In genomic region chr15:58916962-58917361, GRCh38 we compare ENCODE assay signal across 15 cellular contexts. TPM values are rescaled to one million over a fixed set of nuclear protein-coding genes. Genes with fewer than 3 reads are reported as not detected.
DNase-seq lines count a peak whose midpoint lies in the region; ATAC-seq and TF ChIP-seq lines count a peak whose summit lies in the region.
"Had no signal": no experiment of that assay in that cellular context is flagged by ENCODE, and none has a peak within 500 bp of the region (broad histone marks: within the 10 kb centered on the region; RNA-seq: fewer than 3 reads in every experiment).

No MANE protein-coding gene starts in this region.

- POLR2A ChIA-PET in WTC11 (lab: Charles Lee): interaction anchor here (0.6 kb wide), 1 partner anchor 19 kb away, joined by 4 read pairs; no protein-coding TSS in a partner anchor

- H3K27ac Mint-ChIP-seq in CD4-positive, CD25-positive, alpha-beta regulatory T cell: peak overlapping the region in 2 of 3 donors; percentile 6 to 90
- H3K27ac Mint-ChIP-seq in WTC11 (peak overlapping the region; percentile 54; the same call in 1 of the 2 replicates), mesothelial cell of epicardium (peak overlapping the region; percentile 1), progenitor cell of endocrine pancreas (no peak overlapping the region)
- peak overlapping the region; percentile 33 for H3K27ac Mint-ChIP-seq in stimulated activated effector memory CD8-positive, alpha-beta T cell treated with anti-CD3 and anti-CD28 coated beads, Interleukin-12 subunit alpha, Interleukin-12 subunit beta, amount 100 ng/mL, for 72 hours
- H3K27ac Mint-ChIP-seq: CD8-positive, alpha-beta T cell had no signal

- H3K36me3 Mint-ChIP-seq in CD4-positive, CD25-positive, alpha-beta regulatory T cell: peaks cover 13% of the 10 kb centered on the region
- H3K36me3 Mint-ChIP-seq in WTC11: peaks cover 51% of the 10 kb centered on the region
- H3K36me3 Mint-ChIP-seq in mesothelial cell of epicardium: peaks cover 29% of the 10 kb centered on the region
- H3K36me3 Mint-ChIP-seq in stimulated activated effector memory CD8-positive, alpha-beta T cell treated with anti-CD3 and anti-CD28 coated beads, Interleukin-12 subunit alpha, Interleukin-12 subunit beta, amount 100 ng/mL, for 72 hours: peaks cover 95% of the 10 kb centered on the region
- H3K36me3 Mint-ChIP-seq in progenitor cell of endocrine pancreas (ENCODE audit: insufficient read depth): peaks cover 28% of the 10 kb centered on the region

- H3K9me3 Mint-ChIP-seq in CD4-positive, CD25-positive, alpha-beta regulatory T cell: no peaks in the 10 kb centered on the region
- H3K9me3 Mint-ChIP-seq in WTC11 (no peaks in the 10 kb centered on the region), mesothelial cell of epicardium (no peaks in the 10 kb centered on the region), progenitor cell of endocrine pancreas (ENCODE audit: low read depth) (no peaks in the 10 kb centered on the region)
- H3K9me3 Mint-ChIP-seq in stimulated activated effector memory CD8-positive, alpha-beta T cell treated with anti-CD3 and anti-CD28 coated beads, Interleukin-12 subunit alpha, Interleukin-12 subunit beta, amount 100 ng/mL, for 72 hours: no peaks in the 10 kb centered on the region
- H3K9me3 Mint-ChIP-seq: CD8-positive, alpha-beta T cell had no signal

- no peaks in the 10 kb centered on the region for H3K27me3 ChIP-seq in CD4-positive, CD25-positive, alpha-beta regulatory T cell (ENCODE audit: control insufficient read depth, insufficient read depth, low read length)

- peaks cover 4% of the 10 kb centered on the region for H3K4me1 ChIP-seq in CD4-positive, CD25-positive, alpha-beta regulatory T cell (ENCODE audit: control insufficient read depth, insufficient read depth, low read length, poor library complexity, severe bottlenecking)

- peaks cover 62% of the 10 kb centered on the region for H3K36me3 ChIP-seq in CD4-positive, CD25-positive, alpha-beta regulatory T cell (ENCODE audit: control insufficient read depth, insufficient read depth, low read length)

- no peak overlapping the region for H3K4me3 ChIP-seq in CD4-positive, CD25-positive, alpha-beta regulatory T cell (ENCODE audit: low read depth, low read length)
- H3K4me3 ChIP-seq: GM23248 had no signal

- CTCF ChIA-PET in WTC11 (lab: Charles Lee): no interaction called here

- H3K27ac ChIP-seq in CD4-positive, CD25-positive, alpha-beta regulatory T cell (ENCODE audit: insufficient read depth, low read length, poor library complexity, severe bottlenecking): no peak overlapping the region
- H3K27ac ChIP-seq: GM23248 had no signal

- H3K4me1 Mint-ChIP-seq in CD4-positive, CD25-positive, alpha-beta regulatory T cell: peaks cover 16 to 50% (median 39%) of the 10 kb centered on the region in 4 donors
- H3K4me1 Mint-ChIP-seq in WTC11 (peaks cover 11% of the 10 kb centered on the region; the same call in 1 of the 2 replicates), mesothelial cell of epicardium (peaks cover 5% of the 10 kb centered on the region), progenitor cell of endocrine pancreas (ENCODE audit: low read depth) (peaks cover 2% of the 10 kb centered on the region)
- peaks cover 13% of the 10 kb centered on the region for H3K4me1 Mint-ChIP-seq in stimulated activated effector memory CD8-positive, alpha-beta T cell treated with anti-CD3 and anti-CD28 coated beads, Interleukin-12 subunit alpha, Interleukin-12 subunit beta, amount 100 ng/mL, for 72 hours

- no peak for DNase-seq in CD4-positive, CD25-positive, alpha-beta regulatory T cell
- DNase-seq in WTC11 (ENCODE audit: low spot score) (no peak), mesothelial cell of epicardium (ENCODE audit: low spot score in 2 of 2, unreplicated experiment in 2 of 2) (no peak), progenitor cell of endocrine pancreas (ENCODE audit: low spot score, unreplicated experiment) (no peak)
- no peak for DNase-seq in stimulated activated effector memory CD8-positive, alpha-beta T cell treated with anti-CD3 and anti-CD28 coated beads, Interleukin-12 subunit alpha, Interleukin-12 subunit beta, amount 100 ng/mL, for 72 hours (ENCODE audit: low spot score in 2 of 2)
- DNase-seq: C1 segment of cervical spinal cord; Caco-2; CD8-positive, alpha-beta T cell; DMS153; DND-41; GM23248; H7; HCEC 1CT had no signal

- no peak for ATAC-seq in CD4-positive, CD25-positive, alpha-beta regulatory T cell (ENCODE audit: low read depth in 2 of 2)
- ATAC-seq in WTC11 (no peak), GM18498 (IDR thresholded peaks at IDR 0.05; ENCODE audit: unreplicated experiment) (no peak), HG02840 (IDR thresholded peaks at IDR 0.05; ENCODE audit: low FRiP score, unreplicated experiment) (no peak)
- no peak for ATAC-seq in stimulated activated effector memory CD8-positive, alpha-beta T cell treated with anti-CD3 and anti-CD28 coated beads, Interleukin-12 subunit alpha, Interleukin-12 subunit beta, amount 100 ng/mL, for 72 hours
- ATAC-seq: CD8-positive, alpha-beta T cell had no signal

- no peak overlapping the region for H3K4me3 Mint-ChIP-seq in CD4-positive, CD25-positive, alpha-beta regulatory T cell
- no peak overlapping the region for H3K4me3 Mint-ChIP-seq in WTC11
- no peak overlapping the region for H3K4me3 Mint-ChIP-seq in mesothelial cell of epicardium
- H3K4me3 Mint-ChIP-seq in stimulated activated effector memory CD8-positive, alpha-beta T cell treated with anti-CD3 and anti-CD28 coated beads, Interleukin-12 subunit alpha, Interleukin-12 subunit beta, amount 100 ng/mL, for 72 hours: no peak overlapping the region
- H3K4me3 Mint-ChIP-seq in progenitor cell of endocrine pancreas (ENCODE audit: low read depth): no peak overlapping the region
- H3K4me3 Mint-ChIP-seq: CD8-positive, alpha-beta T cell had no signal

- no peaks in the 10 kb centered on the region for H3K27me3 Mint-ChIP-seq in CD4-positive, CD25-positive, alpha-beta regulatory T cell
- H3K27me3 Mint-ChIP-seq in WTC11 (ENCODE audit: low read depth) (no peaks in the 10 kb centered on the region), mesothelial cell of epicardium (ENCODE audit: low read depth) (no peaks in the 10 kb centered on the region), progenitor cell of endocrine pancreas (no peaks in the 10 kb centered on the region)

- H3K9me3 ChIP-seq in CD4-positive, CD25-positive, alpha-beta regulatory T cell (ENCODE audit: control insufficient read depth in 2 of 2, low read length in 2 of 2): no peaks in the 10 kb centered on the region
- H3K9me3 ChIP-seq: Caco-2 had no signal

- TF ChIP-seq CTCF in WTC11 (IDR thresholded peaks at IDR 0.05): no peak
- no peak for TF ChIP-seq CTCF in mesothelial cell of epicardium (IDR thresholded peaks at IDR 0.05; ENCODE audit: unreplicated experiment)
- no peak for TF ChIP-seq CTCF in progenitor cell of endocrine pancreas (IDR thresholded peaks at IDR 0.05; ENCODE audit: unreplicated experiment)

TF ChIP-seq in WTC11, 78 proteins besides CTCF, POLR2A, EP300 and RAD21 (continues in another document):
- TF ChIP-seq, protein P1, sequence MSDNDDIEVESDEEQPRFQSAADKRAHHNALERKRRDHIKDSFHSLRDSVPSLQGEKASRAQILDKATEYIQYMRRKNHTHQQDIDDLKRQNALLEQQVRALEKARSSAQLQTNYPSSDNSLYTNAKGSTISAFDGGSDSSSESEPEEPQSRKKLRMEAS (CRISPR knock-in tag; IDR thresholded peaks at IDR 0.05): no peak
- no peak for TF ChIP-seq CBFB (CRISPR knock-in tag; IDR thresholded peaks at IDR 0.05; ENCODE audit: low read depth)
- no peak for TF ChIP-seq SOX15 (CRISPR knock-in tag; IDR thresholded peaks at IDR 0.05)
- TF ChIP-seq ETV6 (CRISPR knock-in tag; IDR thresholded peaks at IDR 0.05): no peak
- no peak for TF ChIP-seq FOXJ3 (CRISPR knock-in tag; IDR thresholded peaks at IDR 0.05; ENCODE audit: borderline replicate concordance)
- TF ChIP-seq FOXK1 (CRISPR knock-in tag; IDR thresholded peaks at IDR 0.05): no peak
- TF ChIP-seq, protein P2, sequence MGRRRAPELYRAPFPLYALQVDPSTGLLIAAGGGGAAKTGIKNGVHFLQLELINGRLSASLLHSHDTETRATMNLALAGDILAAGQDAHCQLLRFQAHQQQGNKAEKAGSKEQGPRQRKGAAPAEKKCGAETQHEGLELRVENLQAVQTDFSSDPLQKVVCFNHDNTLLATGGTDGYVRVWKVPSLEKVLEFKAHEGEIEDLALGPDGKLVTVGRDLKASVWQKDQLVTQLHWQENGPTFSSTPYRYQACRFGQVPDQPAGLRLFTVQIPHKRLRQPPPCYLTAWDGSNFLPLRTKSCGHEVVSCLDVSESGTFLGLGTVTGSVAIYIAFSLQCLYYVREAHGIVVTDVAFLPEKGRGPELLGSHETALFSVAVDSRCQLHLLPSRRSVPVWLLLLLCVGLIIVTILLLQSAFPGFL (CRISPR knock-in tag; IDR thresholded peaks at IDR 0.05; ENCODE audit: borderline replicate concordance): no peak
- TF ChIP-seq EMX1 (CRISPR knock-in tag; IDR thresholded peaks at IDR 0.05): no peak
- TF ChIP-seq ZNF232 (CRISPR knock-in tag; IDR thresholded peaks at IDR 0.05): no peak
- no peak for TF ChIP-seq TP53 (CRISPR knock-in tag; IDR thresholded peaks at IDR 0.05)
- TF ChIP-seq ZNF396 (CRISPR knock-in tag; IDR thresholded peaks at IDR 0.05; ENCODE audit: borderline replicate concordance): no peak
- TF ChIP-seq ZNF671 (CRISPR knock-in tag; IDR thresholded peaks at IDR 0.05): no peak

RNA-seq across cellular contexts. Expression of gene SLTM, which starts 16.5 kb away (rescaled TPM):
- 232 TPM for total RNA-seq in CD4-positive, CD25-positive, alpha-beta regulatory T cell
- polyA plus RNA-seq in CD4-positive, CD25-positive, alpha-beta regulatory T cell: 10 to 100 TPM; 43.6 to 57.5 (median 53.8) TPM
- 106 to 126 TPM (median 107 TPM) in 3 replicates for total RNA-seq in WTC11 (2021)
- total RNA-seq in mesothelial cell of epicardium: 111 to 116 TPM (median 111 TPM) in 3 replicates
- 144 and 151 TPM in 2 replicates for total RNA-seq in progenitor cell of endocrine pancreas
